In genomic region chr9:117546894-117547293, GRCh38 we compare ENCODE assay signal across 11 cellular contexts.
A peak's percentile ranks its signal among the peaks of the same experiment; 100 is the strongest.
DNase-seq lines count a peak whose midpoint lies in the region; ATAC-seq lines count a peak whose summit lies in the region.
"Had no signal": no experiment of that assay in that cellular context is flagged by ENCODE, and none has a peak within 500 bp of the region (broad histone marks: within the 10 kb centered on the region; RNA-seq: fewer than 3 reads in every experiment).

No MANE protein-coding gene starts in this region.

- ATAC-seq in GM18519 (IDR thresholded peaks at IDR 0.05; ENCODE audit: low FRiP score, unreplicated experiment), result no peak

- no peak overlapping the region for H3K27ac Mint-ChIP-seq in activated naive CD8-positive, alpha-beta T cell treated with anti-CD3 and anti-CD28 coated beads for 36 hours
- H3K27ac Mint-ChIP-seq: stimulated activated naive CD8-positive, alpha-beta T cell treated with anti-CD3 and anti-CD28 coated beads, Interleukin-15, Interleukin-2, amounts not matched to agents 100 ng/mL and 50 ng/mL, for 24 hours; T-helper 1 cell treated with Interleukin-12 subunit alpha and Interleukin-12 subunit beta and Interleukin-4 antibody, amounts not matched to agents 30 μg/mL and 1 μg/mL, for 36 hours had no signal

- H3K27me3 Mint-ChIP-seq in activated naive CD8-positive, alpha-beta T cell treated with anti-CD3 and anti-CD28 coated beads for 36 hours, result no peaks in the 10 kb centered on the region

- no peak overlapping the region for H3K4me3 Mint-ChIP-seq in activated naive CD8-positive, alpha-beta T cell treated with anti-CD3 and anti-CD28 coated beads for 36 hours
- H3K4me3 Mint-ChIP-seq: stimulated activated naive CD8-positive, alpha-beta T cell treated with anti-CD3 and anti-CD28 coated beads, Interleukin-15, Interleukin-2, amounts not matched to agents 100 ng/mL and 50 ng/mL, for 24 hours; T-helper 1 cell treated with Interleukin-12 subunit alpha and Interleukin-12 subunit beta and Interleukin-4 antibody, amounts not matched to agents 30 μg/mL and 1 μg/mL, for 36 hours had no signal

- H3K4me1 Mint-ChIP-seq in activated naive CD8-positive, alpha-beta T cell treated with anti-CD3 and anti-CD28 coated beads for 36 hours, result peaks cover 6% of the 10 kb centered on the region

- peaks cover 2% of the 10 kb centered on the region for H3K9me3 Mint-ChIP-seq in activated naive CD8-positive, alpha-beta T cell treated with anti-CD3 and anti-CD28 coated beads for 36 hours

- DNase-seq in COR-L47 (lab: John Stamatoyannopoulos, UW), result peak; percentile 67
- DNase-seq in H4 (ENCODE audit: low spot score), result peak; percentile 39
- peak; percentile 6 for DNase-seq in activated naive CD8-positive, alpha-beta T cell treated with anti-CD3 and anti-CD28 coated beads for 36 hours
- peak; percentile 37 to 68 for DNase-seq in lung microvascular endothelial cell (ENCODE audit: low read depth in 2 of 2)
- DNase-seq in stimulated activated naive CD4-positive, alpha-beta T cell treated with Interleukin-2 at 50 U/mL for 16 hours (lab: John Stamatoyannopoulos, UW), result no peak
- DNase-seq in NCI-H187 (lab: John Stamatoyannopoulos, UW), result no peak
- no peak for DNase-seq in NCI-H510A (lab: John Stamatoyannopoulos, UW)
- DNase-seq: head of caudate nucleus had no signal

- H3K36me3 Mint-ChIP-seq in activated naive CD8-positive, alpha-beta T cell treated with anti-CD3 and anti-CD28 coated beads for 36 hours, result no peaks in the 10 kb centered on the region

Comparison
In these comparisons a context has a peak if more than half of its experiments do, and no peak if none do; other contexts are left out.
1. DNase-seq: peak in COR-L47 (single experiment), H4 (single experiment), activated naive CD8-positive, alpha-beta T cell treated with anti-CD3 and anti-CD28 coated beads for 36 hours (single experiment) and lung microvascular endothelial cell (2 of 2); none in stimulated activated naive CD4-positive, alpha-beta T cell treated with Interleukin-2 at 50 U/mL for 16 hours (single experiment), NCI-H187 (0 of 2) and NCI-H510A (single experiment).